Comparison of ENCODE assay signal across 12 cellular contexts in the genomic region with DNA sequence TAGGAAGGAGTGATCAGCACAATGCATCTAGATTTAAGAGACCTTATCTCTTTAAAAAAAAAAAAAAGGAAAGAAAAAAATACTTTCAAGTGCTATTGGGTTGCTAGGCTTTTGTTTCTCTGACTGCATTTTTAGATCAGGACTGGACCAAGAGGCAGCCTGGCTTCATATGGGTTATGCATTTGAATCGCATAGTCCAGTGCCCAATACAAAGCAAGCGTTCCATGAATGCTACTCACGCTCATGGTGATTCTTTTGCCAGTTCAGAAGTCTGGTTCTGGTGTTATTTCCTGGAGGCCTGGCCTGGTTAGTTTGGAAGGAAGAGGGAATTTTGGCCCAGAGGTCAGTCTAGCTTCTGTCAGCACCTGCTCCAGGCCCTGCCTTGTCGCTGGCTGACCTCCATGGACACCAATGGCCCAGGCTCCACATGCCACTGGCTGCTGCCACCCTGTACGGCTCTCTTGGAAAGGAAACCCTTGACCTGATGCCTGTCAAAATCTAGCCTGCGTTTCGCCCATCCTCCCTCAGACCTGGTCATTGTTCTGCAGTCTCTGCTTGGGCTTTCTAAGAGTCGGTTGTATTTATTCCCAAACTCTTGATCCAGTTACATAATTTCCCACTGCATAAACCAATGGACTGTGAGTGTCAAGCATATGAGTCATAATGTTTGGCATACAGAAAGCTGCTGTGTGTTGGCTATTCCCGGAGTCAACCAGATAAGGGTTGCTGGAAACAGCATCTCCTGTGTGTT.
DNase-seq lines count a peak whose midpoint lies in the region; ATAC-seq and TF ChIP-seq lines count a peak whose summit lies in the region.
"Had no signal": no experiment of that assay in that cellular context is flagged by ENCODE, and none has a peak within 500 bp of the region (broad histone marks: within the 10 kb centered on the region; RNA-seq: fewer than 3 reads in every experiment).

No MANE protein-coding gene starts in this region.

- intact Hi-C loops in ascending aorta (cut with DNase I) (no loop called here), left ventricle myocardium superior (cut with micrococcal nuclease) (no loop called here)

- H3K9ac ChIP-seq in skeletal muscle tissue (ENCODE audit: low read depth in 1 of 3, low read length in 3 of 3): no peak overlapping the region

- peak; percentile 53 for DNase-seq in ELR (ENCODE audit: low read depth)
- DNase-seq in ascending aorta (ENCODE audit: low spot score in 2 of 2): peak in 1 of 2 donors; percentile 69
- DNase-seq in left ventricle myocardium superior: peak; percentile 76
- DNase-seq in DMS79 treated with DMSO at 0.1 percent for 48 hours (lab: John Stamatoyannopoulos, UW): no peak
- DNase-seq in CD1c-positive myeloid dendritic cell (ENCODE audit: extremely low spot score): no peak
- DNase-seq in NCI-H69 (lab: John Stamatoyannopoulos, UW): no peak
- no peak for DNase-seq in activated T-cell treated with anti-CD3 and anti-CD28 coated beads, Interleukin-2, amount 50 U/mL, for 1 hour
- DNase-seq: activated B cell treated with CpG ODN at 0.5 μM for 24 hours; effector CD8-positive, alpha-beta T cell; NCI-H1105 had no signal

- TF ChIP-seq CTCF in ascending aorta (IDR thresholded peaks at IDR 0.05): no peak

- H3K4me3 ChIP-seq in ascending aorta (peak overlapping the region in 1 of 2 donors; percentile 6), skeletal muscle tissue (ENCODE audit: low read length in 3 of 3) (peak overlapping the region in 1 of 3 donors; percentile 2)
- H3K4me3 ChIP-seq: prostate gland had no signal

- H3K9me3 ChIP-seq in ascending aorta (peaks cover 0 to 3% of the 10 kb centered on the region in 2 donors), skeletal muscle tissue (ENCODE audit: control insufficient read depth in 3 of 3, low read length in 3 of 3) (peaks cover 0 to 3% (median 0%) of the 10 kb centered on the region in 3 donors)
- H3K9me3 ChIP-seq: prostate gland had no signal

- peak; percentile 97 for ATAC-seq in left ventricle myocardium superior

- H3K27me3 ChIP-seq in ascending aorta (no peaks in the 10 kb centered on the region), skeletal muscle tissue (ENCODE audit: control insufficient read depth in 3 of 3, insufficient read depth in 3 of 3, low read length in 3 of 3) (no peaks in the 10 kb centered on the region)

- H3K36me3 ChIP-seq in ascending aorta: no peaks in the 10 kb centered on the region
- H3K36me3 ChIP-seq in skeletal muscle tissue (ENCODE audit: control insufficient read depth in 3 of 3, insufficient read depth in 3 of 3, low read length in 3 of 3): no peaks in the 10 kb centered on the region
- H3K36me3 ChIP-seq: prostate gland had no signal

- H3K27ac ChIP-seq in ascending aorta (peak overlapping the region; percentile 42 to 63), skeletal muscle tissue (ENCODE audit: low read depth, low read length) (peak overlapping the region; percentile 66)
- H3K27ac ChIP-seq: prostate gland had no signal

- peaks cover 0 to 11% of the 10 kb centered on the region in 2 donors for H3K4me1 ChIP-seq in ascending aorta
- peaks cover 2 to 11% (median 5%) of the 10 kb centered on the region in 3 donors for H3K4me1 ChIP-seq in skeletal muscle tissue (ENCODE audit: control insufficient read depth in 3 of 3, insufficient read depth in 3 of 3, low read length in 3 of 3)
- H3K4me1 ChIP-seq: prostate gland had no signal

Comparison
In these comparisons a context has a peak if more than half of its experiments do, and no peak if none do; other contexts are left out.
1. DNase-seq: peak in ELR (single experiment) and left ventricle myocardium superior (single experiment); none in DMS79 treated with DMSO at 0.1 percent for 48 hours (single experiment), CD1c-positive myeloid dendritic cell (single experiment), NCI-H69 (single experiment) and activated T-cell treated with anti-CD3 and anti-CD28 coated beads, Interleukin-2, amount 50 U/mL, for 1 hour (single experiment).